In the genomic region with DNA sequence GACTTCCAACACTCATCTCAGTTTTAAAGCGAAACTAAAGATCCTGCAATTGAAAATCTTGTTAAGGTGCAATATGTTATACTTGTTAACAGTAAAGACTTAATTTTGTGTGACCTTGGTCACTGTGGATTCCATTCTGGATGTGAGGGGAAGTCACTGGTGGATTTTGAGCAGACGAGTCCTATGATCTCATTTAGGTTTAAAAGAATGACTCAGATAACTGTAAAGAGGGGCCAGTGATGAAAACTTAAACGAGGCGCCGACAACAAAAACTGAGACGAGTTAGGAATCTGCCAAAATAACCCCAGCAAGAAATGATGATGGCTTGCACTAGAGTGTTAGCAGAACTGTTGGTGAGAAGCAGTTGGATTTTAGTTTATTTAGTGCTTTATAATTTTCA, we compare ENCODE assay signal across 2 cellular contexts.
TF ChIP-seq lines count a peak whose summit lies in the region.

No MANE protein-coding gene starts in this region.

TF ChIP-seq in HepG2, 621 proteins besides CTCF, POLR2A, EP300 and RAD21:
- TF ChIP-seq, protein P1, sequence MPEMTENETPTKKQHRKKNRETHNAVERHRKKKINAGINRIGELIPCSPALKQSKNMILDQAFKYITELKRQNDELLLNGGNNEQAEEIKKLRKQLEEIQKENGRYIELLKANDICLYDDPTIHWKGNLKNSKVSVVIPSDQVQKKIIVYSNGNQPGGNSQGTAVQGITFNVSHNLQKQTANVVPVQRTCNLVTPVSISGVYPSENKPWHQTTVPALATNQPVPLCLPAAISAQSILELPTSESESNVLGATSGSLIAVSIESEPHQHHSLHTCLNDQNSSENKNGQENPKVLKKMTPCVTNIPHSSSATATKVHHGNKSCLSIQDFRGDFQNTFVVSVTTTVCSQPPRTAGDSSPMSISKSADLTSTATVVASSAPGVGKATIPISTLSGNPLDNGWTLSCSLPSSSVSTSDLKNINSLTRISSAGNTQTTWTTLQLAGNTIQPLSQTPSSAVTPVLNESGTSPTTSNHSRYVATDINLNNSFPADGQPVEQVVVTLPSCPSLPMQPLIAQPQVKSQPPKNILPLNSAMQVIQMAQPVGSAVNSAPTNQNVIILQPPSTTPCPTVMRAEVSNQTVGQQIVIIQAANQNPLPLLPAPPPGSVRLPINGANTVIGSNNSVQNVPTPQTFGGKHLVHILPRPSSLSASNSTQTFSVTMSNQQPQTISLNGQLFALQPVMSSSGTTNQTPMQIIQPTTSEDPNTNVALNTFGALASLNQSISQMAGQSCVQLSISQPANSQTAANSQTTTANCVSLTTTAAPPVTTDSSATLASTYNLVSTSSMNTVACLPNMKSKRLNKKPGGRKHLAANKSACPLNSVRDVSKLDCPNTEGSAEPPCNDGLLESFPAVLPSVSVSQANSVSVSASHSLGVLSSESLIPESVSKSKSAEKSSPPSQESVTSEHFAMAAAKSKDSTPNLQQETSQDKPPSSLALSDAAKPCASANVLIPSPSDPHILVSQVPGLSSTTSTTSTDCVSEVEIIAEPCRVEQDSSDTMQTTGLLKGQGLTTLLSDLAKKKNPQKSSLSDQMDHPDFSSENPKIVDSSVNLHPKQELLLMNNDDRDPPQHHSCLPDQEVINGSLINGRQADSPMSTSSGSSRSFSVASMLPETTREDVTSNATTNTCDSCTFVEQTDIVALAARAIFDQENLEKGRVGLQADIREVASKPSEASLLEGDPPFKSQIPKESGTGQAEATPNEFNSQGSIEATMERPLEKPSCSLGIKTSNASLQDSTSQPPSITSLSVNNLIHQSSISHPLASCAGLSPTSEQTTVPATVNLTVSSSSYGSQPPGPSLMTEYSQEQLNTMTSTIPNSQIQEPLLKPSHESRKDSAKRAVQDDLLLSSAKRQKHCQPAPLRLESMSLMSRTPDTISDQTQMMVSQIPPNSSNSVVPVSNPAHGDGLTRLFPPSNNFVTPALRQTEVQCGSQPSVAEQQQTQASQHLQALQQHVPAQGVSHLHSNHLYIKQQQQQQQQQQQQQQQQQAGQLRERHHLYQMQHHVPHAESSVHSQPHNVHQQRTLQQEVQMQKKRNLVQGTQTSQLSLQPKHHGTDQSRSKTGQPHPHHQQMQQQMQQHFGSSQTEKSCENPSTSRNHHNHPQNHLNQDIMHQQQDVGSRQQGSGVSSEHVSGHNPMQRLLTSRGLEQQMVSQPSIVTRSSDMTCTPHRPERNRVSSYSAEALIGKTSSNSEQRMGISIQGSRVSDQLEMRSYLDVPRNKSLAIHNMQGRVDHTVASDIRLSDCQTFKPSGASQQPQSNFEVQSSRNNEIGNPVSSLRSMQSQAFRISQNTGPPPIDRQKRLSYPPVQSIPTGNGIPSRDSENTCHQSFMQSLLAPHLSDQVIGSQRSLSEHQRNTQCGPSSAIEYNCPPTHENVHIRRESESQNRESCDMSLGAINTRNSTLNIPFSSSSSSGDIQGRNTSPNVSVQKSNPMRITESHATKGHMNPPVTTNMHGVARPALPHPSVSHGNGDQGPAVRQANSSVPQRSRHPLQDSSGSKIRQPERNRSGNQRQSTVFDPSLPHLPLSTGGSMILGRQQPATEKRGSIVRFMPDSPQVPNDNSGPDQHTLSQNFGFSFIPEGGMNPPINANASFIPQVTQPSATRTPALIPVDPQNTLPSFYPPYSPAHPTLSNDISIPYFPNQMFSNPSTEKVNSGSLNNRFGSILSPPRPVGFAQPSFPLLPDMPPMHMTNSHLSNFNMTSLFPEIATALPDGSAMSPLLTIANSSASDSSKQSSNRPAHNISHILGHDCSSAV (CRISPR knock-in tag; IDR thresholded peaks at IDR 0.05; ENCODE audit: borderline replicate concordance), result no peak

TF ChIP-seq in WTC11, 78 proteins besides CTCF, POLR2A, EP300 and RAD21:
- TF ChIP-seq JUN (CRISPR knock-in tag; IDR thresholded peaks at IDR 0.05), result no peak
- no peak for TF ChIP-seq TCF7 (CRISPR knock-in tag; IDR thresholded peaks at IDR 0.05; ENCODE audit: low read depth)
- TF ChIP-seq, protein P2, sequence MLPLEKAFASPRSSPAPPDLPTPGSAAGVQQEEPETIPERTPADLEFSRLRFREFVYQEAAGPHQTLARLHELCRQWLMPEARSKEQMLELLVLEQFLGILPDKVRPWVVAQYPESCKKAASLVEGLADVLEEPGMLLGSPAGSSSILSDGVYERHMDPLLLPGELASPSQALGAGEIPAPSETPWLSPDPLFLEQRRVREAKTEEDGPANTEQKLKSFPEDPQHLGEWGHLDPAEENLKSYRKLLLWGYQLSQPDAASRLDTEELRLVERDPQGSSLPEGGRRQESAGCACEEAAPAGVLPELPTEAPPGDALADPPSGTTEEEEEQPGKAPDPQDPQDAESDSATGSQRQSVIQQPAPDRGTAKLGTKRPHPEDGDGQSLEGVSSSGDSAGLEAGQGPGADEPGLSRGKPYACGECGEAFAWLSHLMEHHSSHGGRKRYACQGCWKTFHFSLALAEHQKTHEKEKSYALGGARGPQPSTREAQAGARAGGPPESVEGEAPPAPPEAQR (CRISPR knock-in tag; IDR thresholded peaks at IDR 0.05), result no peak
- no peak for TF ChIP-seq MYBL2 (CRISPR knock-in tag; IDR thresholded peaks at IDR 0.05)
- TF ChIP-seq SMAD4 (CRISPR knock-in tag; IDR thresholded peaks at IDR 0.05), result no peak
- TF ChIP-seq, protein P3, sequence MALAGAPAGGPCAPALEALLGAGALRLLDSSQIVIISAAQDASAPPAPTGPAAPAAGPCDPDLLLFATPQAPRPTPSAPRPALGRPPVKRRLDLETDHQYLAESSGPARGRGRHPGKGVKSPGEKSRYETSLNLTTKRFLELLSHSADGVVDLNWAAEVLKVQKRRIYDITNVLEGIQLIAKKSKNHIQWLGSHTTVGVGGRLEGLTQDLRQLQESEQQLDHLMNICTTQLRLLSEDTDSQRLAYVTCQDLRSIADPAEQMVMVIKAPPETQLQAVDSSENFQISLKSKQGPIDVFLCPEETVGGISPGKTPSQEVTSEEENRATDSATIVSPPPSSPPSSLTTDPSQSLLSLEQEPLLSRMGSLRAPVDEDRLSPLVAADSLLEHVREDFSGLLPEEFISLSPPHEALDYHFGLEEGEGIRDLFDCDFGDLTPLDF (CRISPR knock-in tag; IDR thresholded peaks at IDR 0.05), result no peak
- TF ChIP-seq, protein P4, sequence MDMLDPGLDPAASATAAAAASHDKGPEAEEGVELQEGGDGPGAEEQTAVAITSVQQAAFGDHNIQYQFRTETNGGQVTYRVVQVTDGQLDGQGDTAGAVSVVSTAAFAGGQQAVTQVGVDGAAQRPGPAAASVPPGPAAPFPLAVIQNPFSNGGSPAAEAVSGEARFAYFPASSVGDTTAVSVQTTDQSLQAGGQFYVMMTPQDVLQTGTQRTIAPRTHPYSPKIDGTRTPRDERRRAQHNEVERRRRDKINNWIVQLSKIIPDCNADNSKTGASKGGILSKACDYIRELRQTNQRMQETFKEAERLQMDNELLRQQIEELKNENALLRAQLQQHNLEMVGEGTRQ (CRISPR knock-in tag; IDR thresholded peaks at IDR 0.05), result no peak
- TF ChIP-seq NFE2L1 (CRISPR knock-in tag; IDR thresholded peaks at IDR 0.05), result no peak
- TF ChIP-seq, protein P5, sequence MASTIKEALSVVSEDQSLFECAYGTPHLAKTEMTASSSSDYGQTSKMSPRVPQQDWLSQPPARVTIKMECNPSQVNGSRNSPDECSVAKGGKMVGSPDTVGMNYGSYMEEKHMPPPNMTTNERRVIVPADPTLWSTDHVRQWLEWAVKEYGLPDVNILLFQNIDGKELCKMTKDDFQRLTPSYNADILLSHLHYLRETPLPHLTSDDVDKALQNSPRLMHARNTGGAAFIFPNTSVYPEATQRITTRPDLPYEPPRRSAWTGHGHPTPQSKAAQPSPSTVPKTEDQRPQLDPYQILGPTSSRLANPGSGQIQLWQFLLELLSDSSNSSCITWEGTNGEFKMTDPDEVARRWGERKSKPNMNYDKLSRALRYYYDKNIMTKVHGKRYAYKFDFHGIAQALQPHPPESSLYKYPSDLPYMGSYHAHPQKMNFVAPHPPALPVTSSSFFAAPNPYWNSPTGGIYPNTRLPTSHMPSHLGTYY (CRISPR knock-in tag; IDR thresholded peaks at IDR 0.05), result no peak
- no peak for TF ChIP-seq TEAD4 (CRISPR knock-in tag; IDR thresholded peaks at IDR 0.05)
- TF ChIP-seq, protein P6, sequence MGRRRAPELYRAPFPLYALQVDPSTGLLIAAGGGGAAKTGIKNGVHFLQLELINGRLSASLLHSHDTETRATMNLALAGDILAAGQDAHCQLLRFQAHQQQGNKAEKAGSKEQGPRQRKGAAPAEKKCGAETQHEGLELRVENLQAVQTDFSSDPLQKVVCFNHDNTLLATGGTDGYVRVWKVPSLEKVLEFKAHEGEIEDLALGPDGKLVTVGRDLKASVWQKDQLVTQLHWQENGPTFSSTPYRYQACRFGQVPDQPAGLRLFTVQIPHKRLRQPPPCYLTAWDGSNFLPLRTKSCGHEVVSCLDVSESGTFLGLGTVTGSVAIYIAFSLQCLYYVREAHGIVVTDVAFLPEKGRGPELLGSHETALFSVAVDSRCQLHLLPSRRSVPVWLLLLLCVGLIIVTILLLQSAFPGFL (CRISPR knock-in tag; IDR thresholded peaks at IDR 0.05; ENCODE audit: borderline replicate concordance), result no peak
- TF ChIP-seq, protein P7, sequence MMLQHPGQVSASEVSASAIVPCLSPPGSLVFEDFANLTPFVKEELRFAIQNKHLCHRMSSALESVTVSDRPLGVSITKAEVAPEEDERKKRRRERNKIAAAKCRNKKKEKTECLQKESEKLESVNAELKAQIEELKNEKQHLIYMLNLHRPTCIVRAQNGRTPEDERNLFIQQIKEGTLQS (CRISPR knock-in tag; conservative IDR thresholded peaks at IDR 0.05), result no peak
- no peak for TF ChIP-seq SMAD3 (CRISPR knock-in tag; IDR thresholded peaks at IDR 0.05; ENCODE audit: borderline replicate concordance)
- TF ChIP-seq HMGA2 (CRISPR knock-in tag; IDR thresholded peaks at IDR 0.05), result no peak
- TF ChIP-seq, protein P8, sequence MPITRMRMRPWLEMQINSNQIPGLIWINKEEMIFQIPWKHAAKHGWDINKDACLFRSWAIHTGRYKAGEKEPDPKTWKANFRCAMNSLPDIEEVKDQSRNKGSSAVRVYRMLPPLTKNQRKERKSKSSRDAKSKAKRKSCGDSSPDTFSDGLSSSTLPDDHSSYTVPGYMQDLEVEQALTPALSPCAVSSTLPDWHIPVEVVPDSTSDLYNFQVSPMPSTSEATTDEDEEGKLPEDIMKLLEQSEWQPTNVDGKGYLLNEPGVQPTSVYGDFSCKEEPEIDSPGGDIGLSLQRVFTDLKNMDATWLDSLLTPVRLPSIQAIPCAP (CRISPR knock-in tag; IDR thresholded peaks at IDR 0.05), result no peak
- TF ChIP-seq, protein P9, sequence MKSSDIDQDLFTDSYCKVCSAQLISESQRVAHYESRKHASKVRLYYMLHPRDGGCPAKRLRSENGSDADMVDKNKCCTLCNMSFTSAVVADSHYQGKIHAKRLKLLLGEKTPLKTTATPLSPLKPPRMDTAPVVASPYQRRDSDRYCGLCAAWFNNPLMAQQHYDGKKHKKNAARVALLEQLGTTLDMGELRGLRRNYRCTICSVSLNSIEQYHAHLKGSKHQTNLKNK (CRISPR knock-in tag; IDR thresholded peaks at IDR 0.05), result no peak
